In genomic region chr18:75638223-75638596, GRCh38 we compare ENCODE assay signal across 14 cellular contexts.
DNase-seq lines count a peak whose midpoint lies in the region; ATAC-seq and TF ChIP-seq lines count a peak whose summit lies in the region.
"Had no signal": no experiment of that assay in that cellular context is flagged by ENCODE, and none has a peak within 500 bp of the region (broad histone marks: within the 10 kb centered on the region; RNA-seq: fewer than 3 reads in every experiment).

No MANE protein-coding gene starts in this region.

- H3K27ac ChIP-seq in fibroblast of lung (ENCODE audit: insufficient read depth, low read length), result no peak overlapping the region
- peak overlapping the region in 1 of 2 donors; percentile 45 for H3K27ac ChIP-seq in uterus
- no peak overlapping the region for H3K27ac ChIP-seq in CD4-positive, alpha-beta T cell (ENCODE audit: low read depth, low read length)
- H3K27ac ChIP-seq: 22Rv1, ascending aorta, spleen had no signal

- H3K4me1 Mint-ChIP-seq in CD4-positive, alpha-beta T cell (ENCODE audit: low read depth), result no peaks in the 10 kb centered on the region

- H4K20me1 ChIP-seq in fibroblast of lung (ENCODE audit: control insufficient read depth, extremely low read depth, insufficient read depth, low read length), result no peaks in the 10 kb centered on the region

- no peaks in the 10 kb centered on the region for H3K79me2 ChIP-seq in fibroblast of lung (ENCODE audit: control insufficient read depth, insufficient read depth, low read length)

- POLR2A ChIA-PET in CD4-positive, alpha-beta T cell (lab: Charles Lee), result no interaction called here

- H3K36me3 ChIP-seq in fibroblast of lung (ENCODE audit: control insufficient read depth, insufficient read depth, low read length), result no peaks in the 10 kb centered on the region
- no peaks in the 10 kb centered on the region for H3K36me3 ChIP-seq in uterus
- H3K36me3 ChIP-seq: ascending aorta, spleen had no signal

- no peak overlapping the region for H3K4me3 Mint-ChIP-seq in CD4-positive, alpha-beta T cell
- H3K4me3 Mint-ChIP-seq: stimulated activated naive CD8-positive, alpha-beta T cell treated with anti-CD3 and anti-CD28 coated beads, Interleukin-15, Interleukin-2, amounts not matched to agents 100 ng/mL and 50 ng/mL, for 24 hours had no signal

- H3K9me3 ChIP-seq in fibroblast of lung (ENCODE audit: control insufficient read depth, insufficient read depth, low read depth, low read length), result no peaks in the 10 kb centered on the region
- no peaks in the 10 kb centered on the region for H3K9me3 ChIP-seq in uterus
- no peaks in the 10 kb centered on the region for H3K9me3 ChIP-seq in CD4-positive, alpha-beta T cell (ENCODE audit: control insufficient read depth, low read length)
- H3K9me3 ChIP-seq: ascending aorta had no signal

- H3K27me3 ChIP-seq in fibroblast of lung (ENCODE audit: control insufficient read depth, insufficient read depth, low read length) (no peaks in the 10 kb centered on the region), uterus (no peaks in the 10 kb centered on the region)
- H3K27me3 ChIP-seq in CD4-positive, alpha-beta T cell (ENCODE audit: control insufficient read depth, insufficient read depth, low read length), result no peaks in the 10 kb centered on the region
- H3K27me3 ChIP-seq: ascending aorta had no signal

- ATAC-seq in CD4-positive, alpha-beta T cell (ENCODE audit: poor library complexity), result no peak

- no peaks in the 10 kb centered on the region for H3K36me3 Mint-ChIP-seq in CD4-positive, alpha-beta T cell (ENCODE audit: low read depth)

- no peak overlapping the region for H2AFZ ChIP-seq in fibroblast of lung (ENCODE audit: low read length)

- no peak overlapping the region for H3K27ac Mint-ChIP-seq in CD4-positive, alpha-beta T cell
- H3K27ac Mint-ChIP-seq: stimulated activated naive CD8-positive, alpha-beta T cell treated with anti-CD3 and anti-CD28 coated beads, Interleukin-15, Interleukin-2, amounts not matched to agents 100 ng/mL and 50 ng/mL, for 24 hours had no signal

- CTCF ChIA-PET in CD4-positive, alpha-beta T cell (lab: Charles Lee), result no interaction called here

- no peak overlapping the region for H3K9ac ChIP-seq in fibroblast of lung (ENCODE audit: insufficient read depth, low read length)

- TF ChIP-seq POLR2A in uterus (IDR thresholded peaks at IDR 0.05), result no peak

- peaks cover 6% of the 10 kb centered on the region for H3K27me3 Mint-ChIP-seq in CD4-positive, alpha-beta T cell

- TF ChIP-seq CTCF in fibroblast of lung (conservative IDR thresholded peaks at IDR 0.05 in 1 of 2, IDR thresholded peaks at IDR 0.05 in 1 of 2; ENCODE audit: low read depth in 1 of 2, low read length in 2 of 2) (peak in 1 of 2 donors; percentile 42), uterus (IDR thresholded peaks at IDR 0.05) (peak in 1 of 4 experiments; percentile 7)
- TF ChIP-seq CTCF in CD4-positive, alpha-beta T cell (IDR thresholded peaks at IDR 0.05), result no peak

- DNase-seq in NCI-H2227 (lab: John Stamatoyannopoulos, UW; ENCODE audit: unreplicated experiment), result peak; percentile 11
- DNase-seq in NCI-H2227 treated with DMSO at 0.1 percent for 48 hours (lab: John Stamatoyannopoulos, UW), result no peak
- peak; percentile 56 to 86 for DNase-seq in fibroblast of lung (ENCODE audit: low read depth in 2 of 2)
- DNase-seq in myocyte (ENCODE audit: low read depth), result peak; percentile 94
- no peak for DNase-seq in uterus
- no peak for DNase-seq in CD4-positive, alpha-beta T cell
- DNase-seq in NCI-H1417 (lab: John Stamatoyannopoulos, UW), result no peak
- DNase-seq in NCI-H524 treated with DMSO at 0.1 percent for 48 hours (lab: John Stamatoyannopoulos, UW), result no peak
- DNase-seq: NCI-H1417 treated with DMSO at 0.1 percent for 48 hours, SHP77 treated with DMSO at 0.1 percent for 48 hours, spleen had no signal

- intact Hi-C loops in uterus (cut with DNase I; ENCODE audit: low total_unique reads), result no loop called here
- intact Hi-C loops in CD4-positive, alpha-beta T cell (cut with DNase I, micrococcal nuclease), result no loop called here

- H3K4me1 ChIP-seq in fibroblast of lung (ENCODE audit: control insufficient read depth, extremely low read depth, insufficient read depth, low read length) (peaks cover 3% of the 10 kb centered on the region), uterus (peaks cover 0 to 7% of the 10 kb centered on the region in 2 donors)

- no peaks in the 10 kb centered on the region for H3K9me3 Mint-ChIP-seq in CD4-positive, alpha-beta T cell
- H3K9me3 Mint-ChIP-seq: stimulated activated naive CD8-positive, alpha-beta T cell treated with anti-CD3 and anti-CD28 coated beads, Interleukin-15, Interleukin-2, amounts not matched to agents 100 ng/mL and 50 ng/mL, for 24 hours had no signal

- H3K4me3 ChIP-seq in fibroblast of lung (replicated peaks in 1 of 4; ENCODE audit: control extremely low read depth in 1 of 4, insufficient read depth in 1 of 4, low read depth in 3 of 4, low read length in 4 of 4) (peak overlapping the region in 3 of 4 experiments; percentile 15 to 50 (median 37)), uterus (peak overlapping the region; percentile 17 to 20)
- H3K4me3 ChIP-seq: spleen had no signal

- peak overlapping the region; percentile 62 for H3K4me2 ChIP-seq in fibroblast of lung (ENCODE audit: extremely low read depth, insufficient read depth, low read length)

Comparison
In these comparisons a context has a peak if more than half of its experiments do, and no peak if none do; other contexts are left out.
1. DNase-seq: peak in NCI-H2227 (single experiment), fibroblast of lung (2 of 2) and myocyte (single experiment); none in NCI-H2227 treated with DMSO at 0.1 percent for 48 hours (single experiment), uterus (0 of 2), CD4-positive, alpha-beta T cell (0 of 10), NCI-H1417 (0 of 3) and NCI-H524 treated with DMSO at 0.1 percent for 48 hours (single experiment).